In genomic region chr19:48396871-48397176, GRCh38 we compare ENCODE assay signal across 25 cellular contexts. TPM values are rescaled to one million over a fixed set of nuclear protein-coding genes. Genes with fewer than 3 reads are reported as not detected.
DNase-seq lines count a peak whose midpoint lies in the region; ATAC-seq, FAIRE-seq and TF ChIP-seq lines count a peak whose summit lies in the region.
"Had no signal": no experiment of that assay in that cellular context is flagged by ENCODE, and none has a peak within 500 bp of the region (broad histone marks: within the 10 kb centered on the region; RNA-seq: fewer than 3 reads in every experiment).

No MANE protein-coding gene starts in this region.

- no peaks in the 10 kb centered on the region for H3K79me2 ChIP-seq in GM23338 (replicated peaks; ENCODE audit: insufficient read depth)

- H3K9me2 ChIP-seq in GM23338 (ENCODE audit: insufficient read depth), result no peaks in the 10 kb centered on the region

- H3F3A ChIP-seq in GM23338 (replicated peaks; ENCODE audit: low read depth), result peaks cover 16% of the 10 kb centered on the region

- peak overlapping the region; percentile 99 for H3K4me2 ChIP-seq in BLaER1
- peak overlapping the region; percentile 95; the same call in 1 of the 2 replicates for H3K4me2 ChIP-seq in GM23338

- H3K27me3 Mint-ChIP-seq in GM23338 (ENCODE audit: insufficient read depth, low read depth, poor library complexity) (peaks cover 56% of the 10 kb centered on the region), nephron (ENCODE audit: low read depth) (peaks cover 43% of the 10 kb centered on the region)
- H3K27me3 Mint-ChIP-seq in activated T-helper 2 cell treated with anti-CD3 and anti-CD28 coated beads, Interferon-gamma antibody, Interleukin-2, Interleukin-4, amounts not matched to agents 10 μg/mL and 5 μg/mL and 100 μg/mL, durations not matched to agents 14 hours and 24 hours and 36 hours (ENCODE audit: low read depth), result peaks cover 45% of the 10 kb centered on the region

- H3K4me3 Mint-ChIP-seq in GM23338 (no peak overlapping the region), nephron (peak overlapping the region; percentile 78 to 87 (median 85))
- H3K4me3 Mint-ChIP-seq in activated T-helper 2 cell treated with anti-CD3 and anti-CD28 coated beads, Interferon-gamma antibody, Interleukin-2, Interleukin-4, amounts not matched to agents 10 μg/mL and 5 μg/mL and 100 μg/mL, durations not matched to agents 14 hours and 24 hours and 36 hours (ENCODE audit: low read depth), result no peak overlapping the region

- H3K4me1 Mint-ChIP-seq in GM23338 (peaks cover 66% of the 10 kb centered on the region), nephron (peaks cover 60% of the 10 kb centered on the region)
- peaks cover 26% of the 10 kb centered on the region for H3K4me1 Mint-ChIP-seq in activated T-helper 2 cell treated with anti-CD3 and anti-CD28 coated beads, Interferon-gamma antibody, Interleukin-2, Interleukin-4, amounts not matched to agents 10 μg/mL and 5 μg/mL and 100 μg/mL, durations not matched to agents 14 hours and 24 hours and 36 hours (ENCODE audit: low read depth)

- no peak for ATAC-seq in GM23338
- no peak for ATAC-seq in omental fat pad (ENCODE audit: low FRiP score)
- ATAC-seq: CD8-positive, alpha-beta T cell; heart right ventricle; naive thymus-derived CD8-positive, alpha-beta T cell; right lobe of liver had no signal

- no peak for FAIRE-seq in GM12892 (lab: Jason Lieb, UNC)

- H3K4me1 ChIP-seq in BLaER1, result peaks cover 66% of the 10 kb centered on the region
- H3K4me1 ChIP-seq in GM23338 (ENCODE audit: insufficient read depth), result peaks cover 58% of the 10 kb centered on the region
- peaks cover 18% of the 10 kb centered on the region for H3K4me1 ChIP-seq in adipocyte (ENCODE audit: control insufficient read depth, insufficient read depth, low read length)
- H3K4me1 ChIP-seq: right lobe of liver had no signal

- H3K9me3 ChIP-seq in BLaER1, result peaks cover 13% of the 10 kb centered on the region; the same call in 1 of the 2 replicates
- no peaks in the 10 kb centered on the region for H3K9me3 ChIP-seq in adipocyte (ENCODE audit: control insufficient read depth, low read length)
- H3K9me3 ChIP-seq: heart right ventricle, right lobe of liver, stomach, transverse colon had no signal

- H3K4me3 ChIP-seq in BLaER1, result peak overlapping the region; percentile 11; the same call in 1 of the 2 replicates
- peak overlapping the region; percentile 79 for H3K4me3 ChIP-seq in GM23338
- no peak overlapping the region for H3K4me3 ChIP-seq in adipocyte (ENCODE audit: low read length)
- H3K4me3 ChIP-seq: right lobe of liver, stomach, transverse colon had no signal

- H4K20me1 ChIP-seq in BLaER1 (no peaks in the 10 kb centered on the region), GM23338 (replicated peaks; ENCODE audit: insufficient read depth) (no peaks in the 10 kb centered on the region)

- H3K27ac ChIP-seq in BLaER1, result no peak overlapping the region
- H3K27ac ChIP-seq in GM23338 (ENCODE audit: low read depth), result no peak overlapping the region
- H3K27ac ChIP-seq: epithelial cell of prostate, heart right ventricle, right lobe of liver, stomach, transverse colon had no signal

- intact Hi-C loops in activated T-helper 2 cell treated with anti-CD3 and anti-CD28 coated beads, Interferon-gamma antibody, Interleukin-2, Interleukin-4, amounts not matched to agents 10 μg/mL and 5 μg/mL and 100 μg/mL, durations not matched to agents 14 hours and 24 hours and 36 hours (cut with micrococcal nuclease), result loop anchor here (5.0 kb wide), 2 partner anchors 50 to 65 kb away; partner anchors contain the start of gene GRWD1

- DNase-seq in GM23338 (ENCODE audit: low spot score) (no peak), adipocyte (ENCODE audit: low read depth) (no peak), omental fat pad (ENCODE audit: low spot score) (no peak), NCI-H2081 treated with DMSO at 0.1 percent for 48 hours (lab: John Stamatoyannopoulos, UW) (no peak), GM12892 (ENCODE audit: insufficient read length) (no peak)
- no peak for DNase-seq in activated T-helper 2 cell treated with anti-CD3 and anti-CD28 coated beads, Interferon-gamma antibody, Interleukin-2, Interleukin-4, amounts not matched to agents 10 μg/mL and 5 μg/mL and 100 μg/mL, durations not matched to agents 14 hours and 24 hours and 36 hours (ENCODE audit: low spot score)
- DNase-seq: CD8-positive, alpha-beta T cell; cerebellar nuclear complex; heart right ventricle; KBM-7; naive thymus-derived CD8-positive, alpha-beta T cell; NCI-H1436; NCI-H524; right lobe of liver; RPMI8226; stomach; transverse colon had no signal

- H3K36me3 Mint-ChIP-seq in GM23338 (ENCODE audit: low read depth) (peaks cover 4% of the 10 kb centered on the region; the same call in 2 of the 3 replicates), nephron (ENCODE audit: low read depth) (no peaks in the 10 kb centered on the region)
- H3K36me3 Mint-ChIP-seq in activated T-helper 2 cell treated with anti-CD3 and anti-CD28 coated beads, Interferon-gamma antibody, Interleukin-2, Interleukin-4, amounts not matched to agents 10 μg/mL and 5 μg/mL and 100 μg/mL, durations not matched to agents 14 hours and 24 hours and 36 hours (ENCODE audit: low read depth), result no peaks in the 10 kb centered on the region
- H3K36me3 Mint-ChIP-seq: activated naive CD8-positive, alpha-beta T cell; CD8-positive, alpha-beta T cell; naive thymus-derived CD8-positive, alpha-beta T cell had no signal

- H3K27me3 ChIP-seq in BLaER1 (peaks cover 75% of the 10 kb centered on the region), GM23338 (ENCODE audit: insufficient read depth) (peaks cover 62% of the 10 kb centered on the region), adipocyte (replicated peaks; ENCODE audit: control insufficient read depth, insufficient read depth, low read length) (peaks cover 4% of the 10 kb centered on the region)
- H3K27me3 ChIP-seq: right lobe of liver had no signal

- H3K36me3 ChIP-seq in BLaER1 (no peaks in the 10 kb centered on the region), GM23338 (ENCODE audit: insufficient read depth) (no peaks in the 10 kb centered on the region), adipocyte (ENCODE audit: control insufficient read depth, insufficient read depth, low read length, severe bottlenecking) (no peaks in the 10 kb centered on the region)
- H3K36me3 ChIP-seq: heart right ventricle, right lobe of liver, stomach, transverse colon had no signal

- no peak overlapping the region for H3K9ac ChIP-seq in BLaER1
- peak overlapping the region; percentile 94 for H3K9ac ChIP-seq in adipocyte (ENCODE audit: low read length)

- peaks cover 5% of the 10 kb centered on the region; the same call in 2 of the 3 replicates for H3K9me3 Mint-ChIP-seq in GM23338
- H3K9me3 Mint-ChIP-seq in nephron, result no peaks in the 10 kb centered on the region
- H3K9me3 Mint-ChIP-seq in activated T-helper 2 cell treated with anti-CD3 and anti-CD28 coated beads, Interferon-gamma antibody, Interleukin-2, Interleukin-4, amounts not matched to agents 10 μg/mL and 5 μg/mL and 100 μg/mL, durations not matched to agents 14 hours and 24 hours and 36 hours, result peaks cover 4% of the 10 kb centered on the region
- H3K9me3 Mint-ChIP-seq: activated T-helper 1 cell treated with anti-CD3 and anti-CD28 coated beads, Interleukin-12 subunit alpha, Interleukin-12 subunit beta, Interleukin-2, Interleukin-4 antibody, amounts not matched to agents 30 ng/mL and 10 ng/mL and 1 ng/mL, durations not matched to agents 14 hours and 24 hours and 36 hours had no signal

- TF ChIP-seq CTCF in GM23338 (conservative IDR thresholded peaks at IDR 0.05; ENCODE audit: low read depth in 2 of 2), result no peak
- no peak for TF ChIP-seq CTCF in nephron (IDR thresholded peaks at IDR 0.05; ENCODE audit: unreplicated experiment in 3 of 3)
- no peak for TF ChIP-seq CTCF in omental fat pad (IDR thresholded peaks at IDR 0.05)

- no peak for TF ChIP-seq POLR2A in GM12892 (IDR thresholded peaks at IDR 0.05; ENCODE audit: low read depth, low read length)

- H3K27ac Mint-ChIP-seq in GM23338 (no peak overlapping the region), nephron (peak overlapping the region in 1 of 3 experiments; percentile 92)
- H3K27ac Mint-ChIP-seq in activated T-helper 2 cell treated with anti-CD3 and anti-CD28 coated beads, Interferon-gamma antibody, Interleukin-2, Interleukin-4, amounts not matched to agents 10 μg/mL and 5 μg/mL and 100 μg/mL, durations not matched to agents 14 hours and 24 hours and 36 hours, result no peak overlapping the region

- no peak overlapping the region for H2AFZ ChIP-seq in GM23338

RNA-seq across cellular contexts. Expression of gene GRIN2D, which starts 3.4 kb away (rescaled TPM):
- 16.5 and 20.0 TPM in 2 replicates for total RNA-seq in GM23338 (2014; rRNA removed; shearing (Covaris generic))
- 4.4 and 6.0 TPM in 2 replicates for polyA plus RNA-seq in GM23338 (2016; fragmentation: Nextera tagmentation; extraction: Ambion mirVana)
- under 1 TPM; 0.12 to 0.63 (median 0.33) TPM for total RNA-seq in omental fat pad
- 0.34 and 0.39 TPM in 2 replicates for total RNA-seq in activated T-helper 2 cell treated with anti-CD3 and anti-CD28 coated beads, Interferon-gamma antibody, Interleukin-2, Interleukin-4, amounts not matched to agents 10 μg/mL and 5 μg/mL and 100 μg/mL, durations not matched to agents 14 hours and 24 hours and 36 hours
- 0.08 TPM for polyA plus RNA-seq in GM12892 (2012; ENCODE audit: missing spikeins)
- total RNA-seq: CD8-positive, alpha-beta T cell had no signal
- polyA plus RNA-seq: naive thymus-derived CD8-positive, alpha-beta T cell had no signal

RNA-seq across cellular contexts. Expression of gene KDELR1, which starts 5.5 kb away (rescaled TPM):
- 171 and 184 TPM in 2 replicates for total RNA-seq in GM23338 (2014; rRNA removed; shearing (Covaris generic))
- 176 and 177 TPM in 2 replicates for polyA plus RNA-seq in GM23338 (2016; fragmentation: Nextera tagmentation; extraction: Ambion mirVana)
- 100 to 1,000 TPM in 1 of 4 donors, 10 to 100 TPM in 3; 72.2 to 102 (median 75.3) TPM for total RNA-seq in omental fat pad
- total RNA-seq in activated T-helper 2 cell treated with anti-CD3 and anti-CD28 coated beads, Interferon-gamma antibody, Interleukin-2, Interleukin-4, amounts not matched to agents 10 μg/mL and 5 μg/mL and 100 μg/mL, durations not matched to agents 14 hours and 24 hours and 36 hours, result 80.2 and 87.8 TPM in 2 replicates
- polyA plus RNA-seq in GM12892 (2012; ENCODE audit: missing spikeins), result 31.9 TPM

RNA-seq across cellular contexts. Expression of gene SYNGR4, which starts 32.7 kb away (rescaled TPM):
- total RNA-seq in GM23338 (2014; rRNA removed; shearing (Covaris generic)), result not detected in 2 replicates
- polyA plus RNA-seq in GM23338 (2016; fragmentation: Nextera tagmentation; extraction: Ambion mirVana), result not detected in 2 replicates
- total RNA-seq in omental fat pad, result not detected
- not detected in 2 replicates for total RNA-seq in activated T-helper 2 cell treated with anti-CD3 and anti-CD28 coated beads, Interferon-gamma antibody, Interleukin-2, Interleukin-4, amounts not matched to agents 10 μg/mL and 5 μg/mL and 100 μg/mL, durations not matched to agents 14 hours and 24 hours and 36 hours
- polyA plus RNA-seq in GM12892 (2012; ENCODE audit: missing spikeins), result not detected
- total RNA-seq: activated T-helper 1 cell treated with anti-CD3 and anti-CD28 coated beads, Interleukin-12 subunit alpha, Interleukin-12 subunit beta, Interleukin-2, Interleukin-4 antibody, amounts not matched to agents 30 ng/mL and 10 ng/mL and 1 ng/mL, durations not matched to agents 14 hours and 24 hours and 36 hours; CD8-positive, alpha-beta T cell; G401; heart right ventricle; HT1080; naive thymus-derived CD8-positive, alpha-beta T cell; posterior vena cava; stomach; transverse colon had no signal
- polyA plus RNA-seq: heart right ventricle; naive thymus-derived CD8-positive, alpha-beta T cell; stomach had no signal

RNA-seq across cellular contexts. Expression of gene TMEM143, which starts 33.1 kb away (rescaled TPM):
- 15.0 and 16.6 TPM in 2 replicates for total RNA-seq in GM23338 (2014; rRNA removed; shearing (Covaris generic))
- 10.0 and 12.8 TPM in 2 replicates for polyA plus RNA-seq in GM23338 (2016; fragmentation: Nextera tagmentation; extraction: Ambion mirVana)
- 10 to 100 TPM in 1 of 4 donors, 1 to 10 TPM in 3; 2.0 to 11.5 (median 5.1) TPM for total RNA-seq in omental fat pad
- total RNA-seq in activated T-helper 2 cell treated with anti-CD3 and anti-CD28 coated beads, Interferon-gamma antibody, Interleukin-2, Interleukin-4, amounts not matched to agents 10 μg/mL and 5 μg/mL and 100 μg/mL, durations not matched to agents 14 hours and 24 hours and 36 hours, result 12.8 and 13.1 TPM in 2 replicates
- polyA plus RNA-seq in GM12892 (2012; ENCODE audit: missing spikeins), result 7.5 TPM

RNA-seq across cellular contexts. Expression of gene GRWD1, which starts 49.0 kb away (rescaled TPM):
- 58.0 and 64.6 TPM in 2 replicates for total RNA-seq in GM23338 (2014; rRNA removed; shearing (Covaris generic))
- polyA plus RNA-seq in GM23338 (2016; fragmentation: Nextera tagmentation; extraction: Ambion mirVana), result 23.2 and 25.8 TPM in 2 replicates
- 10 to 100 TPM; 19.5 to 90.5 (median 31.5) TPM for total RNA-seq in omental fat pad
- 77.6 and 77.8 TPM in 2 replicates for total RNA-seq in activated T-helper 2 cell treated with anti-CD3 and anti-CD28 coated beads, Interferon-gamma antibody, Interleukin-2, Interleukin-4, amounts not matched to agents 10 μg/mL and 5 μg/mL and 100 μg/mL, durations not matched to agents 14 hours and 24 hours and 36 hours
- polyA plus RNA-seq in GM12892 (2012; ENCODE audit: missing spikeins), result 11.2 TPM

Comparison
In these comparisons a context has a peak if more than half of its experiments do, and no peak if none do; other contexts are left out.
1. H3K4me3 Mint-ChIP-seq: peak in nephron (3 of 3); none in GM23338 (single experiment) and activated T-helper 2 cell treated with anti-CD3 and anti-CD28 coated beads, Interferon-gamma antibody, Interleukin-2, Interleukin-4, amounts not matched to agents 10 μg/mL and 5 μg/mL and 100 μg/mL, durations not matched to agents 14 hours and 24 hours and 36 hours (single experiment).
2. RNA of gene GRIN2D, which starts 3.4 kb away (total RNA-seq): 16.5 to 20.0 TPM in GM23338; 0.12 to 0.63 TPM in omental fat pad and 0.34 to 0.39 TPM in activated T-helper 2 cell treated with anti-CD3 and anti-CD28 coated beads, Interferon-gamma antibody, Interleukin-2, Interleukin-4, amounts not matched to agents 10 μg/mL and 5 μg/mL and 100 μg/mL, durations not matched to agents 14 hours and 24 hours and 36 hours; every median in the first group is over 10 times any median in the second.